In genomic region chr19:1773173-1773572, GRCh38 we compare ENCODE assay signal across 20 cellular contexts. TPM values are rescaled to one million over a fixed set of nuclear protein-coding genes. Genes with fewer than 3 reads are reported as not detected.
DNase-seq lines count a peak whose midpoint lies in the region; FAIRE-seq and TF ChIP-seq lines count a peak whose summit lies in the region.
"Had no signal": no experiment of that assay in that cellular context is flagged by ENCODE, and none has a peak within 500 bp of the region (broad histone marks: within the 10 kb centered on the region; RNA-seq: fewer than 3 reads in every experiment).

No MANE protein-coding gene starts in this region.

- no peak for TF ChIP-seq POLR2A in prostate gland (IDR thresholded peaks at IDR 0.05)

- no peak for TF ChIP-seq CTCF in epithelial cell of proximal tubule (conservative IDR thresholded peaks at IDR 0.05; ENCODE audit: low read depth, low read length)
- no peak for TF ChIP-seq CTCF in prostate gland (IDR thresholded peaks at IDR 0.05)
- TF ChIP-seq CTCF in hepatocyte (IDR thresholded peaks at IDR 0.05; ENCODE audit: poor library complexity) = no peak
- no peak for TF ChIP-seq CTCF in kidney (IDR thresholded peaks at IDR 0.05; ENCODE audit: borderline replicate concordance, extremely low read depth, insufficient read depth)

- H3K4me1 ChIP-seq in prostate gland (replicated peaks) = no peaks in the 10 kb centered on the region
- H3K4me1 ChIP-seq in hepatocyte (ENCODE audit: insufficient read depth) = no peaks in the 10 kb centered on the region
- H3K4me1 ChIP-seq in kidney (ENCODE audit: control insufficient read depth in 1 of 2, insufficient read depth in 1 of 2, low read depth in 1 of 2, low read length in 2 of 2) = no peaks in the 10 kb centered on the region
- H3K4me1 ChIP-seq: BE2C, transverse colon had no signal

- no peak overlapping the region for H3K9ac ChIP-seq in kidney (ENCODE audit: low read length in 2 of 2)

- H3K4me3 ChIP-seq in epithelial cell of proximal tubule (ENCODE audit: low read depth, low read length) (no peak overlapping the region), prostate gland (no peak overlapping the region), hepatocyte (no peak overlapping the region), kidney (ENCODE audit: low read length in 2 of 2) (no peak overlapping the region)
- H3K4me3 ChIP-seq: GM12878, transverse colon had no signal

- H2AFZ ChIP-seq in hepatocyte = no peak overlapping the region

- H3K79me2 ChIP-seq in hepatocyte = no peaks in the 10 kb centered on the region

- H3K9me2 ChIP-seq in hepatocyte (replicated peaks; ENCODE audit: insufficient read depth) = no peaks in the 10 kb centered on the region

- WGBS in prostate gland = 18% methylated on average over 8 of the region's 8 CpGs
- WGBS in hepatocyte (ENCODE audit: low lambda C conversion rate, missing lambda C conversion rate) = 62% methylated on average over 8 of the region's 8 CpGs

- H3K9me3 ChIP-seq in prostate gland (no peaks in the 10 kb centered on the region), hepatocyte (ENCODE audit: low read depth) (peaks cover 5% of the 10 kb centered on the region), kidney (ENCODE audit: control insufficient read depth in 1 of 2, low read length in 2 of 2) (peaks cover 6 to 14% of the 10 kb centered on the region in 2 donors)

- intact Hi-C loops in prostate gland (cut with DNase I) (no loop called here), kidney (cut with DNase I) (no loop called here)

- H3K27me3 ChIP-seq in prostate gland (replicated peaks; ENCODE audit: insufficient read depth) (peaks cover 50% of the 10 kb centered on the region), hepatocyte (peaks cover 75% of the 10 kb centered on the region)

- no peaks in the 10 kb centered on the region for H4K20me1 ChIP-seq in hepatocyte (ENCODE audit: insufficient read depth, poor library complexity, severe bottlenecking)

- DNase-seq in ELR (ENCODE audit: low read depth) (peak; percentile 79), NCI-H226 (peak; percentile 91), epithelial cell of proximal tubule (ENCODE audit: low read depth) (peak; percentile 52), prostate gland (ENCODE audit: low spot score) (peak; percentile 7), DMS 273 treated with DMSO at 0.1 percent for 48 hours (lab: John Stamatoyannopoulos, UW) (no peak), hepatocyte (ENCODE audit: low spot score) (no peak), kidney (no peak)
- DNase-seq in NK-92 treated with Interleukin-12 subunit alpha and Interleukin-12 subunit beta, amount 100 ng/mL, for 24 hours (lab: John Stamatoyannopoulos, UW) = no peak
- DNase-seq: activated CD4-positive, alpha-beta T cell treated with anti-CD3 and anti-CD28 coated beads, Interleukin-2, amount 10 ng/mL, durations not matched to agents 24 days and 14 days; aorta; BE2C; left cardiac atrium; naive B cell; NCI-H1436; NCI-H510A; RPMI8226; stimulated activated CD4-positive, alpha-beta T cell treated with anti-CD3 and anti-CD28 coated beads, Interleukin-2, amount 100 ng/mL, for 48 hours; transverse colon had no signal

- no peak overlapping the region for H3K4me2 ChIP-seq in hepatocyte

- H3K27ac ChIP-seq in prostate gland (no peak overlapping the region), hepatocyte (no peak overlapping the region), kidney (ENCODE audit: low read depth in 2 of 2, low read length in 2 of 2) (no peak overlapping the region)
- H3K27ac ChIP-seq: transverse colon had no signal

- no peaks in the 10 kb centered on the region for H3K36me3 ChIP-seq in prostate gland
- H3K36me3 ChIP-seq in hepatocyte (replicated peaks; ENCODE audit: insufficient read depth, low read depth) = no peaks in the 10 kb centered on the region
- H3K36me3 ChIP-seq in kidney (ENCODE audit: control insufficient read depth in 1 of 2, insufficient read depth in 2 of 2, low read length in 2 of 2) = no peaks in the 10 kb centered on the region
- H3K36me3 ChIP-seq: BE2C, transverse colon had no signal

- no peak for FAIRE-seq in kidney (lab: Jason Lieb, UNC)
- FAIRE-seq: GM12878 had no signal

RNA-seq across cellular contexts. Expression of gene ONECUT3, which starts 19.9 kb away (rescaled TPM):
- total RNA-seq in epithelial cell of proximal tubule (not detected in 2 replicates), prostate gland (not detected), hepatocyte (0.03 and 0.08 TPM in 2 replicates), kidney (not detected)
- polyA plus RNA-seq in hepatocyte (0.06 and 0.09 TPM in 2 replicates), kidney (ENCODE audit: insufficient read depth, low read depth, low replicate concordance) (not detected)
- total RNA-seq: activated CD4-positive, alpha-beta T cell treated with anti-CD3 and anti-CD28 coated beads, Interleukin-2, amount 10 ng/mL, durations not matched to agents 24 days and 14 days; aorta; GM12878; left cardiac atrium; transverse colon had no signal
- polyA plus RNA-seq: GM12878, IgD-negative memory B cell had no signal

RNA-seq across cellular contexts. Expression of gene ATP8B3, which starts 38.9 kb away (rescaled TPM):
- total RNA-seq in epithelial cell of proximal tubule (1.7 and 4.6 TPM in 2 replicates), prostate gland (1 to 10 TPM in 1 of 2 donors, under 1 TPM in 1; 0.18 to 4.7 TPM), hepatocyte (1.4 and 1.7 TPM in 2 replicates), kidney (3.6 TPM)
- polyA plus RNA-seq in hepatocyte (2.4 and 3.1 TPM in 2 replicates), kidney (ENCODE audit: insufficient read depth, low read depth, low replicate concordance) (0.24 TPM)

Comparison
In these comparisons a context has a peak if more than half of its experiments do, and no peak if none do; other contexts are left out.
1. DNase-seq: peak in ELR (single experiment), NCI-H226 (single experiment), epithelial cell of proximal tubule (single experiment) and prostate gland (single experiment); none in NK-92 treated with Interleukin-12 subunit alpha and Interleukin-12 subunit beta, amount 100 ng/mL, for 24 hours (single experiment), DMS 273 treated with DMSO at 0.1 percent for 48 hours (single experiment), hepatocyte (single experiment) and kidney (single experiment).